ENCODE assay signal across 16 cellular contexts in the genomic region with DNA sequence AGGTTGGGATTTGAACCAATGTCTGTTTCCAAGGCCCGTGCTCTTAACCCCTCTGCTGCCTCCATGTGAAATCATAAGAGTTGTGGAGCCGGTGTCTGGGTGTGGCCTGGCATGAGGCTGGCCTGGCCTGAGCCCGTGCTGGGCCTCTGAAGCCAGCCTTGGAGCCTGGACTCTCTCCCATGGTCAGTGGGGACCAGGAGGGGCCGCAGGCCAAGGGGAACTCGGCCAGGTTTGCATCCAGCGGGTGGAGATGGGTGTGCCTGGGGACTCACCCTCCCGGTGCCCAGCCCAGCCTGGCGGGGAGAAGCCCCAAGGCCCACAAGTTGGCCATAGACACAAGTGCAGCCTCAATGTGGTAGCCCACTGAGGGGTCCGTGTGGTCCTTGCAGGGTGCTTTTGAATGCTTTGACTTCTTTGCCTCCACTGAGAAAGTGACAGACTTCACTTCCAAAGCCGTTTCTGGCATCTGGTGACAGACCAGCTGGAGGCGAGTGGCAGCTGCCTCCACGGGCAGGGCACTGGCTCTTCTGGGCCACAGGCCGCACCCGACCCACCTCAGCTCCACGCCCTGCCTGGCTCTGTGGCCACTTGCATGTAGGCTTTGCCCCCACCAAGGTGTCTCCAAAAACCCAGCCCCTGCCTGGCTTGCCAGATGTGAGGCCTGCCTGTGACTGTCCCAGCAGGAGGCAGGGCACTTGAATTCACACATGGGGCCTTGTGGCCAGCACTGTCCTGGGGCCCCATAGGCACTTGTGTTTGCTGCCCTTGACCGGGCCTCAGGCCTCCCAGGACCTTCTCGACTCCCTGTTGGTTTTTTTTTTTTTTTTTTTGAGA. TPM values are rescaled to one million over a fixed set of nuclear protein-coding genes. Genes with fewer than 3 reads are reported as not detected.
DNase-seq lines count a peak whose midpoint lies in the region; ATAC-seq and TF ChIP-seq lines count a peak whose summit lies in the region.
"Had no signal": no experiment of that assay in that cellular context is flagged by ENCODE, and none has a peak within 500 bp of the region (broad histone marks: within the 10 kb centered on the region; RNA-seq: fewer than 3 reads in every experiment).

No MANE protein-coding gene starts in this region.

- H3K27ac Mint-ChIP-seq in activated naive CD4-positive, alpha-beta T cell treated with anti-CD3 and anti-CD28 coated beads, Interleukin-2, amount 10 ng/mL, durations not matched to agents 7 days and 5 days, result peak overlapping the region; percentile 14

- H3K27me3 ChIP-seq in Panc1 (ENCODE audit: control insufficient read depth, insufficient read depth, low read length) (no peaks in the 10 kb centered on the region), esophagus (ENCODE audit: control insufficient read depth in 1 of 2, insufficient read depth in 2 of 2, low read length in 2 of 2) (no peaks in the 10 kb centered on the region), osteoblast (ENCODE audit: insufficient read depth, low read length) (no peaks in the 10 kb centered on the region)
- H3K27me3 ChIP-seq: Peyer's patch had no signal

- H3K4me1 ChIP-seq in Panc1 (ENCODE audit: control insufficient read depth, insufficient read depth, low read length) (peaks cover 32% of the 10 kb centered on the region), esophagus (ENCODE audit: control insufficient read depth in 2 of 2, insufficient read depth in 2 of 2, low read length in 1 of 2) (peaks cover 8 to 21% of the 10 kb centered on the region in 2 donors), osteoblast (ENCODE audit: insufficient read depth, low read length) (no peaks in the 10 kb centered on the region)
- H3K4me1 ChIP-seq: HAP-1 had no signal

- no peak overlapping the region for H2AFZ ChIP-seq in osteoblast (ENCODE audit: low read length)

- in situ Hi-C loops in Panc1 (cut with HindIII; ENCODE audit: low pct_unique_long_range_greater_than_20kb, low sequenced_read_pairs), result loop anchor here (10.0 kb wide), 1 partner anchor 56 kb away; no protein-coding TSS in a partner anchor

- H3K4me3 Mint-ChIP-seq in activated naive CD4-positive, alpha-beta T cell treated with anti-CD3 and anti-CD28 coated beads, Interleukin-2, amount 10 ng/mL, durations not matched to agents 7 days and 5 days, result no peak overlapping the region

- no peaks in the 10 kb centered on the region for H3K9me3 Mint-ChIP-seq in activated naive CD4-positive, alpha-beta T cell treated with anti-CD3 and anti-CD28 coated beads, Interleukin-2, amount 10 ng/mL, durations not matched to agents 7 days and 5 days

- POLR2A ChIA-PET in Panc1 (lab: Charles Lee), result interaction anchor here (0.7 kb wide), 1 partner anchor 155 kb away, joined by 7 read pairs; no protein-coding TSS in a partner anchor
- POLR2A ChIA-PET in HEK293T (lab: Yijun Ruan, JAX), result no interaction called here

- H3K4me3 ChIP-seq in Panc1 (ENCODE audit: low read depth in 2 of 2, low read length in 2 of 2), result no peak overlapping the region
- no peak overlapping the region for H3K4me3 ChIP-seq in esophagus (ENCODE audit: low read depth in 1 of 2, low read length in 2 of 2)
- H3K4me3 ChIP-seq in osteoblast (ENCODE audit: insufficient read depth, low read length), result no peak overlapping the region
- H3K4me3 ChIP-seq: HAP-1, Peyer's patch had no signal

- H3K27ac ChIP-seq in Panc1 (ENCODE audit: low read length) (no peak overlapping the region), esophagus (ENCODE audit: low read depth in 2 of 2, low read length in 1 of 2) (peak overlapping the region; percentile 38 to 41), osteoblast (ENCODE audit: low read depth, low read length) (no peak overlapping the region)
- H3K27ac ChIP-seq: Peyer's patch had no signal

- H4K20me1 ChIP-seq in osteoblast (ENCODE audit: insufficient read depth, low read length), result peaks cover 29% of the 10 kb centered on the region

- ATAC-seq in Panc1 (no peak), GM18867 (IDR thresholded peaks at IDR 0.05; ENCODE audit: unreplicated experiment) (no peak)

- CTCF ChIA-PET in activated naive CD4-positive, alpha-beta T cell treated with anti-CD3 and anti-CD28 coated beads, Interleukin-2, amount 10 ng/mL, durations not matched to agents 7 days and 5 days (lab: Charles Lee), result no interaction called here
- CTCF ChIA-PET in Panc1 (lab: Charles Lee) (interaction anchor here (0.6 to 0.7 kb wide), 2 partner anchors 583 to 647 kb away, joined by 3 to 10 read pairs; no protein-coding TSS in a partner anchor), HEK293T (lab: Yijun Ruan, JAX) (interaction anchor here (0.6 kb wide), 1 partner anchor 43 kb away, joined by 3 read pairs; no protein-coding TSS in a partner anchor)

- H3K4me2 ChIP-seq in osteoblast (ENCODE audit: insufficient read depth, low read length), result no peak overlapping the region

- intact Hi-C loops in Panc1 (cut with micrococcal nuclease; ENCODE audit: unreplicated experiment), result no loop called here

- H3K27me3 Mint-ChIP-seq in activated naive CD4-positive, alpha-beta T cell treated with anti-CD3 and anti-CD28 coated beads, Interleukin-2, amount 10 ng/mL, durations not matched to agents 7 days and 5 days, result no peaks in the 10 kb centered on the region

- DNase-seq in activated naive CD4-positive, alpha-beta T cell treated with anti-CD3 and anti-CD28 coated beads, Interleukin-2, amount 10 ng/mL, durations not matched to agents 7 days and 5 days, result no peak
- no peak for DNase-seq in activated naive CD4-positive, alpha-beta T cell treated with Interleukin-2 at 50 U/mL for 16 hours
- DNase-seq in Panc1 (ENCODE audit: low read depth, low spot score) (no peak), osteoblast (ENCODE audit: insufficient read length, low spot score, missing footprints) (peak; percentile 85), HEK293T (ENCODE audit: extremely low spot score) (no peak), COR-L47 (lab: John Stamatoyannopoulos, UW) (no peak)
- DNase-seq: IMR-90, Kasumi-1, NCI-H2029, NCI-H2171 treated with DMSO at 0.1 percent for 48 hours, NCI-H774, Peyer's patch had no signal

- TSS peak; percentile 47 for BruUV-seq in Panc1 (replicated peaks; lab: Mats Ljungman, UMichigan)

- H3K36me3 Mint-ChIP-seq in activated naive CD4-positive, alpha-beta T cell treated with anti-CD3 and anti-CD28 coated beads, Interleukin-2, amount 10 ng/mL, durations not matched to agents 7 days and 5 days, result peaks cover 2% of the 10 kb centered on the region

- TF ChIP-seq CTCF in Panc1 (IDR thresholded peaks at IDR 0.05) (no peak), osteoblast (IDR thresholded peaks at IDR 0.05; ENCODE audit: extremely low read depth, low read depth, low read length) (no peak)

- peaks cover 27% of the 10 kb centered on the region for H3K79me2 ChIP-seq in osteoblast (ENCODE audit: insufficient read depth, low read length)

- H3K9me3 ChIP-seq in Panc1 (ENCODE audit: control insufficient read depth, insufficient read depth, low read depth, low read length) (no peaks in the 10 kb centered on the region), esophagus (ENCODE audit: control insufficient read depth in 2 of 2, insufficient read depth in 1 of 2, low read depth in 1 of 2, low read length in 1 of 2) (no peaks in the 10 kb centered on the region), osteoblast (ENCODE audit: low read depth, low read length) (no peaks in the 10 kb centered on the region)
- H3K9me3 ChIP-seq: HAP-1, Peyer's patch had no signal

- no peaks in the 10 kb centered on the region for H3K4me1 Mint-ChIP-seq in activated naive CD4-positive, alpha-beta T cell treated with anti-CD3 and anti-CD28 coated beads, Interleukin-2, amount 10 ng/mL, durations not matched to agents 7 days and 5 days

- H3K36me3 ChIP-seq in Panc1 (ENCODE audit: control insufficient read depth, insufficient read depth, low read length) (peaks cover 7% of the 10 kb centered on the region; the same call in 1 of the 2 replicates), esophagus (ENCODE audit: control insufficient read depth in 2 of 2, insufficient read depth in 2 of 2, low read length in 1 of 2) (peaks cover 4 to 50% of the 10 kb centered on the region in 2 donors), osteoblast (ENCODE audit: insufficient read depth, low read length) (peaks cover 11% of the 10 kb centered on the region)
- H3K36me3 ChIP-seq: HAP-1 had no signal

- 68 to 79% methylated on average over 17 of the region's 17 CpGs for WGBS in esophagus, 2 donors

TF ChIP-seq in HEK293T, 16 proteins besides CTCF, POLR2A, EP300 and RAD21:
- TF ChIP-seq ARNT (IDR thresholded peaks at IDR 0.05) (no peak), CTBP1 (IDR thresholded peaks at IDR 0.05; ENCODE audit: borderline replicate concordance) (no peak), BHLHE40 (IDR thresholded peaks at IDR 0.05; ENCODE audit: borderline replicate concordance) (no peak), SP1 (IDR thresholded peaks at IDR 0.05) (no peak), FOXK2 (IDR thresholded peaks at IDR 0.05) (no peak), ELF4 (IDR thresholded peaks at IDR 0.05) (no peak), HDGF (IDR thresholded peaks at IDR 0.05; ENCODE audit: borderline replicate concordance) (no peak), FOXM1 (IDR thresholded peaks at IDR 0.05; ENCODE audit: borderline replicate concordance) (no peak), SUZ12 (IDR thresholded peaks at IDR 0.05) (no peak), L3MBTL2 (conservative IDR thresholded peaks at IDR 0.05) (no peak), FOXA1 (IDR thresholded peaks at IDR 0.05) (no peak), NFRKB (IDR thresholded peaks at IDR 0.05) (no peak), TARDBP (IDR thresholded peaks at IDR 0.05) (no peak), ZNF384 (IDR thresholded peaks at IDR 0.05) (no peak), LEF1 (IDR thresholded peaks at IDR 0.05; ENCODE audit: borderline replicate concordance) (no peak)
- TF ChIP-seq, protein P1, sequence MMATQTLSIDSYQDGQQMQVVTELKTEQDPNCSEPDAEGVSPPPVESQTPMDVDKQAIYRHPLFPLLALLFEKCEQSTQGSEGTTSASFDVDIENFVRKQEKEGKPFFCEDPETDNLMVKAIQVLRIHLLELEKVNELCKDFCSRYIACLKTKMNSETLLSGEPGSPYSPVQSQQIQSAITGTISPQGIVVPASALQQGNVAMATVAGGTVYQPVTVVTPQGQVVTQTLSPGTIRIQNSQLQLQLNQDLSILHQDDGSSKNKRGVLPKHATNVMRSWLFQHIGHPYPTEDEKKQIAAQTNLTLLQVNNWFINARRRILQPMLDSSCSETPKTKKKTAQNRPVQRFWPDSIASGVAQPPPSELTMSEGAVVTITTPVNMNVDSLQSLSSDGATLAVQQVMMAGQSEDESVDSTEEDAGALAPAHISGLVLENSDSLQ (IDR thresholded peaks at IDR 0.05), result no peak

RNA-seq across cellular contexts. Expression of a gene that starts 26.1 kb away (rescaled TPM):
- total RNA-seq in Panc1 (2021; ENCODE audit: unreplicated experiment) (0.46 TPM), osteoblast (not detected in 2 replicates)
- polyA plus RNA-seq in Panc1 (2012; ENCODE audit: insufficient read length), result 0.85 TPM
- polyA plus RNA-seq in esophagus, result 100 to 1,000 TPM; 296 to 510 TPM
- total RNA-seq: IMR-90 had no signal
- polyA plus RNA-seq: IMR-90 had no signal

RNA-seq across cellular contexts. Expression of a gene that starts 33.4 kb away (rescaled TPM):
- total RNA-seq in Panc1 (2021; ENCODE audit: unreplicated experiment), result 0.33 TPM
- not detected for polyA plus RNA-seq in Panc1 (2012; ENCODE audit: insufficient read length)
- polyA plus RNA-seq in esophagus, result under 1 TPM in 1 of 2 donors, not detected in 1; 0.22 TPM
- not detected in 2 replicates for total RNA-seq in osteoblast
- total RNA-seq: IMR-90, NCI-H460, Peyer's patch had no signal
- polyA plus RNA-seq: IMR-90 had no signal

RNA-seq across cellular contexts. Expression of a gene that starts 45.0 kb away (rescaled TPM):
- total RNA-seq in Panc1 (2021; ENCODE audit: unreplicated experiment), result 311 TPM
- 362 TPM for polyA plus RNA-seq in Panc1 (2012; ENCODE audit: insufficient read length)
- 10 to 100 TPM; 39.8 to 43.1 TPM for polyA plus RNA-seq in esophagus
- total RNA-seq in osteoblast, result 6.8 and 9.4 TPM in 2 replicates

Comparison
In these comparisons a context has a peak if more than half of its experiments do, and no peak if none do; other contexts are left out.
1. H3K27ac ChIP-seq: peak in esophagus (2 of 2); none in Panc1 (single experiment) and osteoblast (single experiment).
2. RNA of a gene that starts 45.0 kb away (total RNA-seq): 311 TPM in Panc1 (single experiment); 6.8 to 9.4 TPM in osteoblast; every median in the first group is over 10 times any median in the second.